8 cellular contexts compared by ENCODE assay signal in genomic region chr12:55716582-55717396, GRCh38. TPM values are rescaled to one million over a fixed set of nuclear protein-coding genes. Genes with fewer than 3 reads are reported as not detected.
DNase-seq lines count a peak whose midpoint lies in the region; ATAC-seq and TF ChIP-seq lines count a peak whose summit lies in the region.

No MANE protein-coding gene starts in this region.

- 6 to 10% methylated on average over 18 of the region's 18 CpGs for WGBS in lung, 2 donors

- H3K4me2 ChIP-seq in Loucy (ENCODE audit: low read depth, low read length, poor library complexity, severe bottlenecking) = peak overlapping the region; percentile 92

- ATAC-seq in GM18511 (IDR thresholded peaks at IDR 0.05; ENCODE audit: unreplicated experiment) = peak; percentile 35
- ATAC-seq in lung (ENCODE audit: insufficient read depth, low FRiP score) = peak; percentile 3
- ATAC-seq in sciatic nerve = no peak
- no peak for ATAC-seq in left lobe of liver

- H3K27me3 ChIP-seq in Loucy (ENCODE audit: insufficient read depth, low read length, poor library complexity, severe bottlenecking) = no peaks in the 10 kb centered on the region
- H3K27me3 ChIP-seq in lung (ENCODE audit: control insufficient read depth, insufficient read depth) = no peaks in the 10 kb centered on the region

- peak overlapping the region; percentile 79 for H3K9ac ChIP-seq in Loucy (ENCODE audit: low read depth, low read length, poor library complexity, severe bottlenecking)

- TF ChIP-seq CTCF in Loucy (conservative IDR thresholded peaks at IDR 0.05; ENCODE audit: low read length) (no peak), astrocyte of the cerebellum (IDR thresholded peaks at IDR 0.05; ENCODE audit: low read depth, low read length, missing control alignments) (no peak), lung (IDR thresholded peaks at IDR 0.05; ENCODE audit: control extremely low read depth, extremely low read depth) (no peak)

- intact Hi-C loops in sciatic nerve (cut with DNase I) = no loop called here

- peak overlapping the region; percentile 89 to 94 for H3K27ac ChIP-seq in lung (ENCODE audit: low read depth in 1 of 2, low read length in 1 of 2)

- H3K36me3 ChIP-seq in Loucy (ENCODE audit: insufficient read depth, low read length) (no peaks in the 10 kb centered on the region), lung (ENCODE audit: control insufficient read depth in 2 of 2, insufficient read depth in 2 of 2, low read length in 2 of 2) (peaks cover 0 to 11% of the 10 kb centered on the region in 2 donors)

- H3K79me2 ChIP-seq in Loucy (ENCODE audit: insufficient read depth, low read length) = peaks cover 26% of the 10 kb centered on the region; the same call in 1 of the 2 replicates

- in situ Hi-C loops in astrocyte of the cerebellum (cut with HindIII; ENCODE audit: low sequenced_read_pairs) = no loop called here

- DNase-seq in astrocyte of the cerebellum (ENCODE audit: low read depth) (no peak), lung (ENCODE audit: low spot score) (no peak), NCI-H2107 (lab: John Stamatoyannopoulos, UW) (no peak), sciatic nerve (ENCODE audit: low spot score) (no peak), NCI-H1092 treated with DMSO at 0.1 percent for 48 hours (lab: John Stamatoyannopoulos, UW) (no peak), left lobe of liver (ENCODE audit: low spot score) (no peak)

- peak overlapping the region; percentile 96 for H2AFZ ChIP-seq in Loucy (ENCODE audit: low read length)

- H3K4me1 ChIP-seq in Loucy (ENCODE audit: insufficient read depth, low read length, poor library complexity, severe bottlenecking) = peaks cover 23% of the 10 kb centered on the region
- H3K4me1 ChIP-seq in lung (ENCODE audit: control insufficient read depth in 2 of 2, insufficient read depth in 2 of 2, low read length in 2 of 2) = peaks cover 14 to 21% of the 10 kb centered on the region in 2 donors

- H3F3A ChIP-seq in Loucy (ENCODE audit: low read depth) = no peaks in the 10 kb centered on the region

- H3K9me3 ChIP-seq in Loucy (ENCODE audit: insufficient read depth, low read depth, low read length) (no peaks in the 10 kb centered on the region), lung (ENCODE audit: control insufficient read depth in 2 of 2, insufficient read depth in 1 of 2, low read length in 1 of 2) (no peaks in the 10 kb centered on the region)

- H3K4me3 ChIP-seq in Loucy (ENCODE audit: low read length, poor library complexity, severe bottlenecking) = peak overlapping the region; percentile 88
- peak overlapping the region; percentile 56 for H3K4me3 ChIP-seq in astrocyte of the cerebellum (ENCODE audit: low read depth, low read length)
- peak overlapping the region; percentile 69 for H3K4me3 ChIP-seq in lung

- H4K20me1 ChIP-seq in Loucy (ENCODE audit: insufficient read depth, low read length, poor library complexity, severe bottlenecking) = no peaks in the 10 kb centered on the region

- no peaks in the 10 kb centered on the region for H3K9me2 ChIP-seq in Loucy (replicated peaks; ENCODE audit: low read depth, low read length)

RNA-seq across cellular contexts. Expression of gene BLOC1S1, which starts 0.9 kb away (rescaled TPM):
- total RNA-seq in lung = 100 to 1,000 TPM in 1 of 2 donors, 10 to 100 TPM in 1; 53.9 to 132 TPM
- polyA plus RNA-seq in lung = 100 to 1,000 TPM; 351 to 374 TPM
- 171 TPM for total RNA-seq in sciatic nerve
- 97.2 TPM for total RNA-seq in left lobe of liver

RNA-seq across cellular contexts. Expression of gene RDH5, which starts 3.4 kb away (rescaled TPM):
- 1 to 10 TPM; 4.4 to 5.4 TPM for total RNA-seq in lung
- 1 to 10 TPM; 3.1 to 3.4 TPM for polyA plus RNA-seq in lung
- total RNA-seq in sciatic nerve = 23.3 TPM
- total RNA-seq in left lobe of liver = 60.0 TPM

RNA-seq across cellular contexts. Expression of gene ITGA7, which starts 9.1 kb away (rescaled TPM):
- total RNA-seq in lung (10 to 100 TPM; 13.5 to 28.4 TPM), sciatic nerve (307 TPM), left lobe of liver (16.9 TPM)
- 10 to 100 TPM in 1 of 2 donors, 1 to 10 TPM in 1; 8.2 to 22.0 TPM for polyA plus RNA-seq in lung

RNA-seq across cellular contexts. Expression of gene CD63, which starts 12.0 kb away (rescaled TPM):
- total RNA-seq in lung (1,000 to 10,000 TPM in 1 of 2 donors, 100 to 1,000 TPM in 1; 516 to 1,425 TPM), sciatic nerve (870 TPM), left lobe of liver (203 TPM)
- 1,000 to 10,000 TPM; 1,829 to 2,824 TPM for polyA plus RNA-seq in lung

RNA-seq across cellular contexts. Expression of gene GDF11, which starts 26.1 kb away (rescaled TPM):
- total RNA-seq in lung (1 to 10 TPM; 2.8 to 8.3 TPM), sciatic nerve (10.0 TPM), left lobe of liver (1.1 TPM)
- 1 to 10 TPM in 1 of 2 donors, under 1 TPM in 1; 0.93 to 3.5 TPM for polyA plus RNA-seq in lung

Comparison
In these comparisons a context has a peak if more than half of its experiments do, and no peak if none do; other contexts are left out.
1. ATAC-seq: peak in GM18511 (single experiment) and lung (single experiment); none in sciatic nerve (single experiment) and left lobe of liver (single experiment).
2. RNA of gene ITGA7, which starts 9.1 kb away (total RNA-seq): 307 TPM in sciatic nerve (single experiment); 13.5 to 28.4 TPM in lung and 16.9 TPM in left lobe of liver (single experiment); every median in the first group is over 10 times any median in the second.
3. Peak in every context shown above with its lines, with median percentiles within 50 percentile points of each other: H3K4me3 ChIP-seq.